ENCODE assay signal across 11 cellular contexts in the genomic region with DNA sequence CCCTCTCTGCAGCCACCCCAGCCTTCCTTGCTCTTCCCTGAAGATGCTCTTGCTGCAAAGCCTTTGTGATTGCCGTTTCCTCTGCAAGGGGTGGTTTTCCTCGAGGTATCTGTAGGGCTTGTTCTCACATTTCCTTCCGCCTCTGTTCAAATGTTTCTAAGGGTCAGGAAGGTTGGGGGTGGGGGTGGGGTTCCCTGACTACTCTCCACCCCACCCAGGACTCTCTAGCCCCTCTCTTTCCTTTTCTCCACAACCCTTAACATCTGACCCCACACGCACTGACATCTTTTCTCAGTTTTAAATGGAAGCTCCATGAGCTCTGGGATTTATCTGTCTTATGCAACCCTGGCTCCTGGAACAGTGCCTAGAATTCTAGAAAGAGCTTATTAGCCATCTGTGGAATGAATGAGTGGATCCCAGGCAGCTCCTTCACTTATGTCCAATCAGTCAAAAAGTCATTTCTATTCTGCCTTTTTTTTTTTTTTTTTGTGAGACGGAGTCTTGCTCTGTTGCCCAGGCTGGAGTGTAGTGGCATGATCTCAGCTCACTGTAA. TPM values are rescaled to one million over a fixed set of nuclear protein-coding genes. Genes with fewer than 3 reads are reported as not detected.
DNase-seq lines count a peak whose midpoint lies in the region; ATAC-seq and TF ChIP-seq lines count a peak whose summit lies in the region.
"Had no signal": no experiment of that assay in that cellular context is flagged by ENCODE, and none has a peak within 500 bp of the region (broad histone marks: within the 10 kb centered on the region; RNA-seq: fewer than 3 reads in every experiment).

No MANE protein-coding gene starts in this region.

- H3K27ac Mint-ChIP-seq in H9 = no peak overlapping the region; a peak in 1 of 7 replicates
- H3K27ac Mint-ChIP-seq: CD4-positive, CD25-positive, alpha-beta regulatory T cell; endodermal cell had no signal

- H3K27ac ChIP-seq in mesenchymal stem cell (ENCODE audit: low read length, poor library complexity, severe bottlenecking) (no peak overlapping the region), H9 (ENCODE audit: insufficient read length, low read depth, low read length) (no peak overlapping the region)
- H3K27ac ChIP-seq: SJSA1 had no signal

- no peak overlapping the region for H4K91ac ChIP-seq in mesenchymal stem cell (ENCODE audit: low read length)
- no peak overlapping the region for H4K91ac ChIP-seq in H9 (ENCODE audit: insufficient read length, low read depth, low read length)

- no peaks in the 10 kb centered on the region for H3K79me2 ChIP-seq in H9 (ENCODE audit: insufficient read depth, low read length)

- H2BK12ac ChIP-seq in mesenchymal stem cell (ENCODE audit: low read length in 2 of 2) = no peak overlapping the region
- no peak overlapping the region for H2BK12ac ChIP-seq in H9 (ENCODE audit: insufficient read length, low read depth, low read length)

- H3K4me2 ChIP-seq in mesenchymal stem cell (ENCODE audit: low read length, poor library complexity, severe bottlenecking) = no peak overlapping the region
- H3K4me2 ChIP-seq in H9 (ENCODE audit: insufficient read depth, insufficient read length, low read length) = no peak overlapping the region

- H3K36me3 ChIP-seq in mesenchymal stem cell (ENCODE audit: control insufficient read depth in 1 of 2, insufficient read depth in 2 of 2, low read depth in 1 of 2, low read length in 2 of 2) = no peaks in the 10 kb centered on the region
- H3K36me3 ChIP-seq: SJSA1 had no signal

- no peaks in the 10 kb centered on the region for H4K20me1 ChIP-seq in H9 (ENCODE audit: control insufficient read depth, insufficient read depth, insufficient read length)

- H2BK120ac ChIP-seq in mesenchymal stem cell (ENCODE audit: low read depth, low read length) = no peak overlapping the region
- no peak overlapping the region for H2BK120ac ChIP-seq in H9 (ENCODE audit: low read depth, low read length, poor library complexity, severe bottlenecking)

- no peak overlapping the region for H2AK5ac ChIP-seq in mesenchymal stem cell (ENCODE audit: low read length, severe bottlenecking)
- H2AK5ac ChIP-seq in H9 (ENCODE audit: insufficient read length, low read length) = no peak overlapping the region

- DNase-seq in AG08395 (ENCODE audit: low spot score) = peak; percentile 87
- DNase-seq in NCI-H1694 (lab: John Stamatoyannopoulos, UW) = peak; percentile 85
- peak; percentile 94 for DNase-seq in dedifferentiated amniotic fluid mesenchymal stem cell (ENCODE audit: extremely low spot score)
- DNase-seq in mesenchymal stem cell = peak; percentile 92
- no peak for DNase-seq in stimulated activated CD8-positive, alpha-beta memory T cell treated with anti-CD3 and anti-CD28 coated beads, Interleukin-4, amount 100 ng/mL, for 48 hours
- DNase-seq in H9 = no peak
- DNase-seq: CD4-positive, CD25-positive, alpha-beta regulatory T cell; endodermal cell had no signal

- H3K56ac ChIP-seq in H9 (ENCODE audit: insufficient read length, low read depth, low read length) = no peak overlapping the region

- H3K36me3 Mint-ChIP-seq in H9 (ENCODE audit: insufficient read depth in 1 of 3, low read depth in 3 of 3) = no peaks in the 10 kb centered on the region; a peak in 1 of 7 replicates

- H4K8ac ChIP-seq in mesenchymal stem cell (ENCODE audit: low read length) (no peak overlapping the region), H9 (replicated peaks; ENCODE audit: insufficient read length, low read depth, low read length) (no peak overlapping the region)

- H3K4ac ChIP-seq in mesenchymal stem cell (ENCODE audit: low read depth in 1 of 2, low read length in 2 of 2) (no peak overlapping the region), H9 (ENCODE audit: low read depth, low read length) (no peak overlapping the region)

- H3K18ac ChIP-seq in mesenchymal stem cell (ENCODE audit: low read depth in 1 of 2, low read length in 2 of 2) = no peak overlapping the region
- no peak overlapping the region for H3K18ac ChIP-seq in H9 (ENCODE audit: insufficient read length, low read depth, low read length)

- peaks cover 5 to 11% of the 10 kb centered on the region in 2 experiments; a peak in 4 of 5 replicates for H3K9me3 Mint-ChIP-seq in H9

- no peak overlapping the region for H3K14ac ChIP-seq in mesenchymal stem cell (ENCODE audit: low read length in 2 of 2)
- H3K14ac ChIP-seq in H9 (ENCODE audit: insufficient read depth, low read length) = no peak overlapping the region

- H3K4me1 ChIP-seq in mesenchymal stem cell (ENCODE audit: control insufficient read depth, insufficient read depth, low read depth, low read length) = no peaks in the 10 kb centered on the region
- no peaks in the 10 kb centered on the region for H3K4me1 ChIP-seq in H9 (ENCODE audit: insufficient read depth, low read length)
- H3K4me1 ChIP-seq: SJSA1 had no signal

- H4K5ac ChIP-seq in H9 (ENCODE audit: insufficient read length, low read depth, low read length) = no peak overlapping the region

- no peak overlapping the region for H3T11ph ChIP-seq in H9 (ENCODE audit: low read length)

- H3K9me3 ChIP-seq in mesenchymal stem cell (ENCODE audit: control insufficient read depth, low read length) (peaks cover 11% of the 10 kb centered on the region), H9 (ENCODE audit: control insufficient read depth, low read depth, low read length) (no peaks in the 10 kb centered on the region)
- H3K9me3 ChIP-seq: SJSA1 had no signal

- H2BK15ac ChIP-seq in mesenchymal stem cell (ENCODE audit: low read depth, poor library complexity, severe bottlenecking) (no peak overlapping the region), H9 (ENCODE audit: low read depth, low read length) (no peak overlapping the region)

- H2BK20ac ChIP-seq in H9 (ENCODE audit: low read depth, low read length, poor library complexity, severe bottlenecking) = no peak overlapping the region

- H3K23ac ChIP-seq in mesenchymal stem cell (ENCODE audit: low read length in 2 of 2) (no peak overlapping the region), H9 (ENCODE audit: insufficient read length, low read depth, low read length) (no peak overlapping the region)

- no peak overlapping the region for H2AFZ ChIP-seq in mesenchymal stem cell (ENCODE audit: low read depth, low read length)
- no peak overlapping the region for H2AFZ ChIP-seq in H9 (ENCODE audit: low read length)

- H3K79me1 ChIP-seq in mesenchymal stem cell (replicated peaks; ENCODE audit: low read length, poor library complexity, severe bottlenecking) (no peaks in the 10 kb centered on the region), H9 (ENCODE audit: insufficient read depth, low read depth, low read length, poor library complexity, severe bottlenecking) (no peaks in the 10 kb centered on the region)

- H3K23me2 ChIP-seq in H9 (ENCODE audit: insufficient read length, low read depth, low read length, poor library complexity, severe bottlenecking) = no peaks in the 10 kb centered on the region

- H3K4me3 ChIP-seq in mesenchymal stem cell (ENCODE audit: insufficient read depth in 1 of 2, low read depth in 1 of 2, low read length in 2 of 2) = no peak overlapping the region
- H3K4me3 ChIP-seq: SJSA1 had no signal

- peaks cover 0 to 6% of the 10 kb centered on the region in 2 experiments for H3K27me3 ChIP-seq in mesenchymal stem cell (ENCODE audit: control insufficient read depth in 1 of 2, insufficient read depth in 1 of 2, low read length in 2 of 2)
- H3K27me3 ChIP-seq in H9 (ENCODE audit: insufficient read depth, low read length) = no peaks in the 10 kb centered on the region
- H3K27me3 ChIP-seq: SJSA1 had no signal

- no CpG with 5 or more reads among the region's 5 CpGs for WGBS in mesenchymal stem cell
- WGBS in H9 (ENCODE audit: extremely low coverage, insufficient read length, low lambda C conversion rate) = no CpG with 5 or more reads among the region's 5 CpGs

- no peak overlapping the region for H3K9ac ChIP-seq in mesenchymal stem cell (ENCODE audit: low read length)
- no peak overlapping the region for H3K9ac ChIP-seq in H9 (ENCODE audit: extremely low read depth, insufficient read length, low read length)

- H3K4me1 Mint-ChIP-seq in H9 = peaks cover 5 to 14% of the 10 kb centered on the region in 2 experiments
- H3K4me1 Mint-ChIP-seq: CD4-positive, CD25-positive, alpha-beta regulatory T cell had no signal

- ATAC-seq in GM19324 (IDR thresholded peaks at IDR 0.05; ENCODE audit: low FRiP score, unreplicated experiment) = no peak
- no peak for ATAC-seq in GM18520 (IDR thresholded peaks at IDR 0.05; ENCODE audit: unreplicated experiment)

- no peak overlapping the region for H2BK5ac ChIP-seq in mesenchymal stem cell (ENCODE audit: low read depth, low read length, poor library complexity, severe bottlenecking)
- H2BK5ac ChIP-seq in H9 (ENCODE audit: insufficient read length, low read length) = no peak overlapping the region

- TF ChIP-seq CTCF in H9 (conservative IDR thresholded peaks at IDR 0.05) = no peak

- H3K4me3 Mint-ChIP-seq in H9 = no peak overlapping the region
- H3K4me3 Mint-ChIP-seq: CD4-positive, CD25-positive, alpha-beta regulatory T cell; endodermal cell had no signal

- peaks cover 12% of the 10 kb centered on the region for H3K27me3 Mint-ChIP-seq in H9 (ENCODE audit: low read depth)

RNA-seq across cellular contexts. Expression of a gene that starts 27.3 kb away (rescaled TPM):
- 28.9 TPM for polyA plus RNA-seq in mesenchymal stem cell (2013, experiment 1 of 2)
- polyA plus RNA-seq in mesenchymal stem cell (2013, experiment 2 of 2) = 28.1 TPM
- total RNA-seq in H9 (2021) = 18.7 and 19.4 TPM in 2 replicates

RNA-seq across cellular contexts. Expression of a gene that starts 47.2 kb away (rescaled TPM):
- 10.9 TPM for polyA plus RNA-seq in mesenchymal stem cell (2013, experiment 1 of 2)
- polyA plus RNA-seq in mesenchymal stem cell (2013, experiment 2 of 2) = 10.9 TPM
- 6.9 and 7.3 TPM in 2 replicates for total RNA-seq in H9 (2021)

Comparison
In these comparisons a context has a peak if more than half of its experiments do, and no peak if none do; other contexts are left out.
1. DNase-seq: peak in AG08395 (single experiment), NCI-H1694 (single experiment), dedifferentiated amniotic fluid mesenchymal stem cell (single experiment) and mesenchymal stem cell (single experiment); none in stimulated activated CD8-positive, alpha-beta memory T cell treated with anti-CD3 and anti-CD28 coated beads, Interleukin-4, amount 100 ng/mL, for 48 hours (single experiment) and H9 (single experiment).